In the genomic region with DNA sequence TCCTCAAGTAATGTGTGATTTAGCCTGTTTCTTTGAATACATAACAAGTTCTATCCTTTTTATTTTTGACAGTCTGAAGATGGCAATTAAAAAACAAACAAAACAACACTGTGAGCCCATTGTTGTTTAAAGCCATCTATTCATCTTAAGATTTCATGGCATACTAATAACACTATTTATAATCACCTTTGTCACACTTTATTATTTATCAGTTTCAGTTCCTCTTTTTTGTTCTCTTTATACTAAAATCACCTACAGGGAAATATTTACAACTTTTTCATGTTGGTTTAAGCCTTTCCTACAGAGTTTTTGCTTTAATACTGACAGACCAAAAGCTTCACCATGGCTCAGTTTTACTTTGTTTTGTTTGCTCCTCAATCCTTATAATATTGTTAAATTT, we compare ENCODE assay signal across 14 cellular contexts.
A peak's percentile ranks its signal among the peaks of the same experiment; 100 is the strongest.
DNase-seq lines count a peak whose midpoint lies in the region; ATAC-seq, FAIRE-seq and TF ChIP-seq lines count a peak whose summit lies in the region.
"Had no signal": no experiment of that assay in that cellular context is flagged by ENCODE, and none has a peak within 500 bp of the region (broad histone marks: within the 10 kb centered on the region; RNA-seq: fewer than 3 reads in every experiment).

No MANE protein-coding gene starts in this region.

- H3K4me3 Mint-ChIP-seq in stimulated activated memory B cell treated with anti-CD40 and anti-IgM and Interleukin-4, amounts not matched to agents 10 μg/mL and 1 μg/mL and 100 μg/mL, for 72 hours: no peak overlapping the region
- H3K4me3 Mint-ChIP-seq: activated CD4-positive, alpha-beta T cell treated with anti-CD3 and anti-CD28 coated beads for 36 hours; stimulated activated naive B cell treated with anti-CD40 and anti-IgM and Interleukin-4, amounts not matched to agents 10 μg/mL and 1 μg/mL and 100 μg/mL, for 72 hours had no signal

- H3K36me3 Mint-ChIP-seq in stimulated activated memory B cell treated with anti-CD40 and anti-IgM and Interleukin-4, amounts not matched to agents 10 μg/mL and 1 μg/mL and 100 μg/mL, for 72 hours: no peaks in the 10 kb centered on the region
- H3K36me3 Mint-ChIP-seq: stimulated activated naive B cell treated with anti-CD40 and anti-IgM and Interleukin-4, amounts not matched to agents 10 μg/mL and 1 μg/mL and 100 μg/mL, for 72 hours had no signal

- H3K36me3 ChIP-seq in GM12878 (ENCODE audit: control insufficient read depth in 2 of 2, insufficient read depth in 2 of 2, low read length in 1 of 2) (no peaks in the 10 kb centered on the region), upper lobe of right lung (no peaks in the 10 kb centered on the region)

- no peaks in the 10 kb centered on the region for H3K27me3 Mint-ChIP-seq in stimulated activated memory B cell treated with anti-CD40 and anti-IgM and Interleukin-4, amounts not matched to agents 10 μg/mL and 1 μg/mL and 100 μg/mL, for 72 hours
- H3K27me3 Mint-ChIP-seq: activated CD4-positive, alpha-beta T cell treated with anti-CD3 and anti-CD28 coated beads for 36 hours; stimulated activated naive B cell treated with anti-CD40 and anti-IgM and Interleukin-4, amounts not matched to agents 10 μg/mL and 1 μg/mL and 100 μg/mL, for 72 hours had no signal

- TF ChIP-seq RAD21 in GM12878 (IDR thresholded peaks at IDR 0.05; ENCODE audit: insufficient read depth, low read depth, low read length): no peak

- no peaks in the 10 kb centered on the region for H4K20me1 ChIP-seq in GM12878 (ENCODE audit: control insufficient read depth, insufficient read depth)

- H3K9me3 ChIP-seq in GM12878 (replicated peaks; ENCODE audit: control insufficient read depth, insufficient read depth, low read length) (no peaks in the 10 kb centered on the region; the same call in 2 of the 3 replicates), upper lobe of right lung (no peaks in the 10 kb centered on the region)

- CTCF ChIA-PET in GM12878 (lab: Yijun Ruan, JAX): interaction anchor here (1.0 kb wide), 1 partner anchor 9 kb away, joined by 5 read pairs; no protein-coding TSS in a partner anchor

- RAD21 ChIA-PET in GM12878 (lab: Charles Lee; ENCODE audit: unreplicated experiment): interaction anchor here (0.8 to 1.5 kb wide), 3 partner anchors 9 to 31 kb away, joined by 3 to 4 read pairs (median 4); no protein-coding TSS in a partner anchor

- SMC1A ChIA-PET in GM12878 (lab: Charles Lee; ENCODE audit: uncharacterized antibody, unreplicated experiment): interaction anchor here (1.3 to 1.4 kb wide), 2 partner anchors 10 to 32 kb away, joined by 7 to 8 read pairs; no protein-coding TSS in a partner anchor

- no peak overlapping the region for H3K4me3 ChIP-seq in GM12878
- no peak overlapping the region for H3K4me3 ChIP-seq in upper lobe of right lung

- POLR2A ChIA-PET in GM12878 (lab: Charles Lee): no interaction called here

- no peak overlapping the region for H3K27ac Mint-ChIP-seq in stimulated activated memory B cell treated with anti-CD40 and anti-IgM and Interleukin-4, amounts not matched to agents 10 μg/mL and 1 μg/mL and 100 μg/mL, for 72 hours
- H3K27ac Mint-ChIP-seq: activated CD4-positive, alpha-beta T cell treated with anti-CD3 and anti-CD28 coated beads for 36 hours; stimulated activated naive B cell treated with anti-CD40 and anti-IgM and Interleukin-4, amounts not matched to agents 10 μg/mL and 1 μg/mL and 100 μg/mL, for 72 hours had no signal

- intact Hi-C loops in GM12878 (cut with micrococcal nuclease; ENCODE audit: unreplicated experiment): loop anchor here (5.0 kb wide), 1 partner anchor 229 kb away; no protein-coding TSS in a partner anchor
- intact Hi-C loops in left colon (cut with DNase I, micrococcal nuclease): no loop called here
- intact Hi-C loops in upper lobe of right lung (cut with DNase I): no loop called here

- H3K4me1 Mint-ChIP-seq in stimulated activated memory B cell treated with anti-CD40 and anti-IgM and Interleukin-4, amounts not matched to agents 10 μg/mL and 1 μg/mL and 100 μg/mL, for 72 hours: no peaks in the 10 kb centered on the region
- H3K4me1 Mint-ChIP-seq: activated CD4-positive, alpha-beta T cell treated with anti-CD3 and anti-CD28 coated beads for 36 hours had no signal

- FAIRE-seq in GM12878 (lab: Jason Lieb, UNC): peak; percentile 85

- TF ChIP-seq CTCF in GM12878 (IDR thresholded peaks at IDR 0.05 in 2 of 3, conservative IDR thresholded peaks at IDR 0.05 in 1 of 3; ENCODE audit: control insufficient read depth in 2 of 3, extremely low read depth in 1 of 3, insufficient read depth in 1 of 3, low read depth in 3 of 3, low read length in 3 of 3): no peak
- TF ChIP-seq CTCF in upper lobe of right lung (IDR thresholded peaks at IDR 0.05): no peak

- peak overlapping the region; percentile 67 for H3K4me2 ChIP-seq in GM12878 (ENCODE audit: control insufficient read depth, insufficient read depth)

- no peaks in the 10 kb centered on the region for H3K79me2 ChIP-seq in GM12878 (ENCODE audit: control insufficient read depth, insufficient read depth, low read length)
- H3K79me2 ChIP-seq: parathyroid adenoma had no signal

- H3K9me3 Mint-ChIP-seq in stimulated activated memory B cell treated with anti-CD40 and anti-IgM and Interleukin-4, amounts not matched to agents 10 μg/mL and 1 μg/mL and 100 μg/mL, for 72 hours: peaks cover 10% of the 10 kb centered on the region

- peak overlapping the region; percentile 15; the same call in 1 of the 2 replicates for H2AFZ ChIP-seq in GM12878 (ENCODE audit: control insufficient read depth, low read depth, low read length)
- H2AFZ ChIP-seq: parathyroid adenoma had no signal

- in situ Hi-C loops in GM12878 (cut with MboI): no loop called here

- H3K27ac ChIP-seq in GM12878 (ENCODE audit: control insufficient read depth, insufficient read depth) (peak overlapping the region; percentile 57; the same call in 1 of the 2 replicates), upper lobe of right lung (no peak overlapping the region)
- H3K27ac ChIP-seq: parathyroid adenoma had no signal

- ATAC-seq in GM19025 (IDR thresholded peaks at IDR 0.05; ENCODE audit: low read depth, unreplicated experiment) (peak; percentile 72), GM21717 (IDR thresholded peaks at IDR 0.05; ENCODE audit: unreplicated experiment) (peak; percentile 88), HG03095 (IDR thresholded peaks at IDR 0.05; ENCODE audit: unreplicated experiment) (peak; percentile 92), GM12878 (peak; percentile 89), left colon (no peak), upper lobe of right lung (no peak)
- ATAC-seq in stimulated activated memory B cell treated with anti-CD40 and anti-IgM and Interleukin-4, amounts not matched to agents 10 μg/mL and 1 μg/mL and 100 μg/mL, for 72 hours: no peak
- ATAC-seq: activated CD4-positive, alpha-beta T cell treated with anti-CD3 and anti-CD28 coated beads for 36 hours had no signal

- no TSS peak for BruUV-seq in GM12878 (replicated peaks; lab: Mats Ljungman, UMichigan)

- H3K9ac ChIP-seq in GM12878 (ENCODE audit: control insufficient read depth, insufficient read depth, low read length): no peak overlapping the region
- H3K9ac ChIP-seq: parathyroid adenoma had no signal

- DNase-seq in GM12878 (ENCODE audit: low read depth, low spot score) (peak; percentile 17), left colon (no peak), upper lobe of right lung (no peak)
- DNase-seq: activated CD4-positive, alpha-beta T cell treated with anti-CD3 and anti-CD28 coated beads for 36 hours; central memory CD4-positive, alpha-beta T cell; mesenchymal stem cell; NCI-H1105; NCI-H82; stimulated activated naive B cell treated with anti-CD40 and anti-IgM and Interleukin-4, amounts not matched to agents 10 μg/mL and 1 μg/mL and 100 μg/mL, for 72 hours had no signal

- H3K4me1 ChIP-seq in GM12878 (ENCODE audit: control insufficient read depth, insufficient read depth, low read length) (peaks cover 13% of the 10 kb centered on the region), upper lobe of right lung (no peaks in the 10 kb centered on the region)
- H3K4me1 ChIP-seq: parathyroid adenoma had no signal

- H3K27me3 ChIP-seq in GM12878 (replicated peaks in 1 of 2; ENCODE audit: control insufficient read depth in 2 of 2, insufficient read depth in 2 of 2, low read length in 1 of 2) (no peaks in the 10 kb centered on the region), upper lobe of right lung (no peaks in the 10 kb centered on the region)

- peak; percentile 95 to 96 for TF ChIP-seq EP300 in GM12878 (IDR thresholded peaks at IDR 0.05; ENCODE audit: borderline replicate concordance in 1 of 2, control insufficient read depth in 1 of 2, low read depth in 2 of 2, low read length in 2 of 2)

- TF ChIP-seq POLR2A in GM12878 (IDR thresholded peaks at IDR 0.05; ENCODE audit: low read depth, low read length): no peak

TF ChIP-seq in GM12878, 131 proteins besides CTCF, POLR2A, EP300 and RAD21 (continues in another document):
- TF ChIP-seq NR2F1 (conservative IDR thresholded peaks at IDR 0.05) (peak; percentile 69), RFX5 (IDR thresholded peaks at IDR 0.05; ENCODE audit: low read depth, low read length) (no peak), ZZZ3 (IDR thresholded peaks at IDR 0.05; ENCODE audit: control insufficient read depth, insufficient read length, low read depth) (no peak), PAX8 (IDR thresholded peaks at IDR 0.05) (no peak), NBN (IDR thresholded peaks at IDR 0.05) (peak; percentile 67), JUND (IDR thresholded peaks at IDR 0.05; ENCODE audit: low read depth, low read length) (no peak), FOXM1 (IDR thresholded peaks at IDR 0.05; ENCODE audit: low read depth, low read length) (peak; percentile 74; the same call in 1 of the 2 replicates), BHLHE40 (IDR thresholded peaks at IDR 0.05; ENCODE audit: borderline replicate concordance in 1 of 2, low read depth in 2 of 2, low read length in 1 of 2) (peak; percentile 44 to 70; a peak in 2 of 4 replicates), TCF7 (IDR thresholded peaks at IDR 0.05; ENCODE audit: borderline replicate concordance) (0 out of 2 replicates have a peak, but pooled peaks have one; percentile 16), DPF2 (IDR thresholded peaks at IDR 0.05) (peak; percentile 99), ZNF24 (IDR thresholded peaks at IDR 0.05) (peak; percentile 67; the same call in 1 of the 2 replicates)
- TF ChIP-seq, protein P1, sequence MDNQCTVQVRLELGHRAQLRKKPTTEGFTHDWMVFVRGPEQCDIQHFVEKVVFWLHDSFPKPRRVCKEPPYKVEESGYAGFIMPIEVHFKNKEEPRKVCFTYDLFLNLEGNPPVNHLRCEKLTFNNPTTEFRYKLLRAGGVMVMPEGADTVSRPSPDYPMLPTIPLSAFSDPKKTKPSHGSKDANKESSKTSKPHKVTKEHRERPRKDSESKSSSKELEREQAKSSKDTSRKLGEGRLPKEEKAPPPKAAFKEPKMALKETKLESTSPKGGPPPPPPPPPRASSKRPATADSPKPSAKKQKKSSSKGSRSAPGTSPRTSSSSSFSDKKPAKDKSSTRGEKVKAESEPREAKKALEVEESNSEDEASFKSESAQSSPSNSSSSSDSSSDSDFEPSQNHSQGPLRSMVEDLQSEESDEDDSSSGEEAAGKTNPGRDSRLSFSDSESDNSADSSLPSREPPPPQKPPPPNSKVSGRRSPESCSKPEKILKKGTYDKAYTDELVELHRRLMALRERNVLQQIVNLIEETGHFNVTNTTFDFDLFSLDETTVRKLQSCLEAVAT (IDR thresholded peaks at IDR 0.05): peak; percentile 60; the same call in 1 of the 2 replicates

Comparison
In these comparisons a context has a peak if more than half of its experiments do, and no peak if none do; other contexts are left out.
1. ATAC-seq: peak in GM19025 (single experiment), GM21717 (single experiment), HG03095 (single experiment) and GM12878 (single experiment); none in stimulated activated memory B cell treated with anti-CD40 and anti-IgM and Interleukin-4, amounts not matched to agents 10 μg/mL and 1 μg/mL and 100 μg/mL, for 72 hours (single experiment), left colon (single experiment) and upper lobe of right lung (single experiment).